In genomic region chr1:35507947-35508346, GRCh38 we compare ENCODE assay signal across 1 cellular context.
TF ChIP-seq lines count a peak whose summit lies in the region.

No MANE protein-coding gene starts in this region.

TF ChIP-seq in GM12878, 131 proteins besides CTCF, POLR2A, EP300 and RAD21:
- TF ChIP-seq CHD1 (IDR thresholded peaks at IDR 0.05; ENCODE audit: low read depth, low read length), result no peak
- TF ChIP-seq NR2F1 (conservative IDR thresholded peaks at IDR 0.05), result no peak
- TF ChIP-seq SKIL (IDR thresholded peaks at IDR 0.05; ENCODE audit: low read depth, poor library complexity, severe bottlenecking), result no peak
- TF ChIP-seq RUNX3 (IDR thresholded peaks at IDR 0.05; ENCODE audit: low read length), result no peak
- TF ChIP-seq CEBPZ (IDR thresholded peaks at IDR 0.05; ENCODE audit: low read depth, low read length), result no peak
